In genomic region chr12:7982332-7982735, GRCh38 we compare ENCODE assay signal across 1 cellular context. TPM values are rescaled to one million over a fixed set of nuclear protein-coding genes. Genes with fewer than 3 reads are reported as not detected.
"Had no signal": no experiment of that assay in that cellular context is flagged by ENCODE, and none has a peak within 500 bp of the region (broad histone marks: within the 10 kb centered on the region; RNA-seq: fewer than 3 reads in every experiment).

No MANE protein-coding gene starts in this region.

RNA-seq across cellular contexts. Expression of gene SLC2A3, which starts 46.3 kb away (rescaled TPM):
- total RNA-seq: PC-3 had no signal
